In the genomic region with DNA sequence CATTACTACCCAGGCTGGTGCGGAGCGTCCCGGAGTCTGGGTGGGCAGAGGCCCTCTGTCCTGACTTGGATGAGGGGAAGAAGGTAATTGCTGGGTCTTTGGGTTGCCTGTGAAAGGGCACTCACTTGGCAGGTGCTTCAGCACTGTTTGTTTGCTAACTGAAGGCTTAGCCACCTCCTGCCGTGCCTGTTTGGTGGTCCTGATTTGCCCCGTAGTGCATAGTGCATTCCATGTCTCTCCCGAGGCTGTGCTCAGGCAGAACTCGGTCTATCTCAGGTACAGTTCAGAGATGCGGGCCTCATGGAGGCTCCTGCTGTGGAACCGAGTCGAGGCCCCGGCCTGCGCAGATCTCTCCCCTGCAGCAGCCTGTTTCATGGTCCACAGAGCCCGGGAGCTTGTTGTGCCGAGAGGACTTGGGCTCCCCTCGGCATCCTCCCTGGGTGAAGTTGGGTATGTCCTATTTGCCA, we compare ENCODE assay signal across 15 cellular contexts.
"Had no signal": no experiment of that assay in that cellular context is flagged by ENCODE, and none has a peak within 500 bp of the region (broad histone marks: within the 10 kb centered on the region; RNA-seq: fewer than 3 reads in every experiment).

No MANE protein-coding gene starts in this region.

- ATAC-seq: activated CD4-positive, alpha-beta T cell treated with anti-CD3 and anti-CD28 coated beads for 36 hours; body of pancreas; naive thymus-derived CD8-positive, alpha-beta T cell had no signal

- H3K4me1 ChIP-seq: body of pancreas, stomach had no signal

- DNase-seq: activated CD4-positive, alpha-beta T cell treated with anti-CD3 and anti-CD28 coated beads for 36 hours; activated CD4-positive, alpha-beta T cell treated with anti-CD3 and anti-CD28 coated beads, Interleukin-2, amount 50 U/mL, for 48 hours; activated naive CD4-positive, alpha-beta T cell treated with anti-CD3 and anti-CD28 coated beads for 36 hours; activated T-cell treated with anti-CD3 and anti-CD28 coated beads, Interleukin-2, amount 50 U/mL, for 24 hours; body of pancreas; foreskin fibroblast; mesenchymal stem cell; naive thymus-derived CD8-positive, alpha-beta T cell; stimulated activated CD4-positive, alpha-beta T cell treated with anti-CD3 and anti-CD28 coated beads, Interleukin-4, amount 100 ng/mL, for 1 hour; stomach; testis had no signal

- H3K4me3 ChIP-seq: body of pancreas, smooth muscle cell, stomach, testis had no signal

- FAIRE-seq: TTC549 had no signal

- H3K4me2 ChIP-seq: smooth muscle cell had no signal

- H3K27me3 ChIP-seq: body of pancreas, neutrophil, stomach, testis had no signal

- H3K9me3 ChIP-seq: body of pancreas, neutrophil, stomach, testis had no signal

- H3K27ac ChIP-seq: body of pancreas, epithelial cell of prostate, neutrophil, stomach, testis had no signal
